ENCODE assay signal across 8 cellular contexts in the genomic region with DNA sequence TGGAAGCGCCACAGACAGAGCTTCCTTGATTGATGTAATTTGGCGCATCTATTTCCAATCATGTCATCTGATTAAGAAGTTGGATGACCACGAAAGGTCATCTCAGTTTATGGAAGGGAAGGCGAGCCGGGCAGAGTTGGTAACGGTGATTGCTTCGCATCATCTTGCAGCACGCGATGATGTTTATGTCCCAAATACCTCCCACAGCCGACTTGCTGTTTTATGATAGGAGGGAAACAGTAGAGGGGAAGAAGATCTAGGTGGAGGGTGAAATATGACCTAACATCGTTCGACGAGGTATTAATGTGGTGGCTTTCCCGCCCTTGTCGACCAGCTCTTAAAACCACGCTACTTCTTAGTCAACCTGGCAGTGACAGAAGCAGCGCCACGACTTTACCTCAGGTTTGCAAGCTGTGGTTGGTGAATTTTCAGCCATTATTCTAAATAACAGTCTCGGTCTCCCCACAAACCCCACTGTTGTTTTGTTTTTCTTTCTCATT. TPM values are rescaled to one million over a fixed set of nuclear protein-coding genes. Genes with fewer than 3 reads are reported as not detected.
A peak's percentile ranks its signal among the peaks of the same experiment; 100 is the strongest.
DNase-seq lines count a peak whose midpoint lies in the region; TF ChIP-seq lines count a peak whose summit lies in the region.

No MANE protein-coding gene starts in this region.

- no peaks in the 10 kb centered on the region for H4K20me1 ChIP-seq in Loucy (ENCODE audit: insufficient read depth, low read length, poor library complexity, severe bottlenecking)

- H3K27ac ChIP-seq in muscle layer of colon (ENCODE audit: low read depth, low read length) (peak overlapping the region; percentile 66), suprapubic skin (peak overlapping the region; percentile 82)

- TF ChIP-seq POLR2A in suprapubic skin (IDR thresholded peaks at IDR 0.05): no peak

- H3F3A ChIP-seq in Loucy (ENCODE audit: low read depth): no peaks in the 10 kb centered on the region

- H3K4me3 ChIP-seq in Loucy (ENCODE audit: low read length, poor library complexity, severe bottlenecking) (peak overlapping the region; percentile 78), astrocyte of the cerebellum (ENCODE audit: low read depth, low read length) (peak overlapping the region; percentile 46), muscle layer of colon (ENCODE audit: low read depth in 1 of 2, low read length in 2 of 2) (peak overlapping the region; percentile 63 to 69), suprapubic skin (peak overlapping the region; percentile 82)

- no peak for TF ChIP-seq EP300 in suprapubic skin (IDR thresholded peaks at IDR 0.05)

- H2AFZ ChIP-seq in Loucy (ENCODE audit: low read length): peak overlapping the region; percentile 78

- peak; percentile 5 for DNase-seq in Ammon's horn (ENCODE audit: low spot score)
- DNase-seq in astrocyte of the cerebellum (ENCODE audit: low read depth): no peak
- no peak for DNase-seq in suprapubic skin (ENCODE audit: low spot score in 2 of 2)
- no peak for DNase-seq in NCI-H1105 treated with DMSO at 0.1 percent for 48 hours (lab: John Stamatoyannopoulos, UW)
- no peak for DNase-seq in 8988T
- no peak for DNase-seq in MV-4-11 (lab: John Stamatoyannopoulos, UW)

- WGBS in suprapubic skin: 79% methylated on average over 19 of the region's 19 CpGs

- H3K9me3 ChIP-seq in Loucy (ENCODE audit: insufficient read depth, low read depth, low read length) (no peaks in the 10 kb centered on the region), muscle layer of colon (ENCODE audit: low read length) (no peaks in the 10 kb centered on the region), suprapubic skin (no peaks in the 10 kb centered on the region)

- peak overlapping the region; percentile 53 for H3K9ac ChIP-seq in Loucy (ENCODE audit: low read depth, low read length, poor library complexity, severe bottlenecking)
- peak overlapping the region; percentile 49 for H3K9ac ChIP-seq in muscle layer of colon (ENCODE audit: low read length)

- H3K4me1 ChIP-seq in Loucy (ENCODE audit: insufficient read depth, low read length, poor library complexity, severe bottlenecking) (peaks cover 32% of the 10 kb centered on the region), muscle layer of colon (ENCODE audit: insufficient read depth, low read length) (peaks cover 14% of the 10 kb centered on the region), suprapubic skin (peaks cover 29% of the 10 kb centered on the region)

- H3K36me3 ChIP-seq in Loucy (ENCODE audit: insufficient read depth, low read length) (no peaks in the 10 kb centered on the region), muscle layer of colon (ENCODE audit: insufficient read depth, low read length) (no peaks in the 10 kb centered on the region), suprapubic skin (no peaks in the 10 kb centered on the region)

- no peaks in the 10 kb centered on the region for H3K9me2 ChIP-seq in Loucy (replicated peaks; ENCODE audit: low read depth, low read length)

- in situ Hi-C loops in astrocyte of the cerebellum (cut with HindIII; ENCODE audit: low sequenced_read_pairs): no loop called here

- H3K79me2 ChIP-seq in Loucy (ENCODE audit: insufficient read depth, low read length): 0 out of 2 replicates have a peak, but pooled peaks cover 13% of the 10 kb centered on the region

- no peak for TF ChIP-seq CTCF in Loucy (conservative IDR thresholded peaks at IDR 0.05; ENCODE audit: low read length)
- no peak for TF ChIP-seq CTCF in astrocyte of the cerebellum (IDR thresholded peaks at IDR 0.05; ENCODE audit: low read depth, low read length, missing control alignments)
- no peak for TF ChIP-seq CTCF in suprapubic skin (IDR thresholded peaks at IDR 0.05)

- peak overlapping the region; percentile 56 for H3K4me2 ChIP-seq in Loucy (ENCODE audit: low read depth, low read length, poor library complexity, severe bottlenecking)

- H3K27me3 ChIP-seq in Loucy (ENCODE audit: insufficient read depth, low read length, poor library complexity, severe bottlenecking) (no peaks in the 10 kb centered on the region), muscle layer of colon (ENCODE audit: control insufficient read depth in 1 of 2, insufficient read depth in 2 of 2, low read length in 2 of 2) (no peaks in the 10 kb centered on the region), suprapubic skin (no peaks in the 10 kb centered on the region)

RNA-seq across cellular contexts. Expression of a gene that starts 0.8 kb away (rescaled TPM):
- 10 to 100 TPM; 38.8 to 82.4 (median 50.4) TPM for total RNA-seq in suprapubic skin
